Comparison of ENCODE assay signal across 6 cellular contexts in genomic region chr12:57129311-57130288, GRCh38. TPM values are rescaled to one million over a fixed set of nuclear protein-coding genes. Genes with fewer than 3 reads are reported as not detected.
DNase-seq lines count a peak whose midpoint lies in the region; ATAC-seq and TF ChIP-seq lines count a peak whose summit lies in the region.

No MANE protein-coding gene starts in this region.

- H3K27ac ChIP-seq in right cardiac atrium (ENCODE audit: low read length) (peak overlapping the region; percentile 77), thyroid gland (peak overlapping the region; percentile 4 to 98 (median 88))

- H3K9me3 ChIP-seq in right cardiac atrium (ENCODE audit: control insufficient read depth, low read length): no peaks in the 10 kb centered on the region
- no peaks in the 10 kb centered on the region for H3K9me3 ChIP-seq in thyroid gland

- no peak for TF ChIP-seq CTCF in thyroid gland (IDR thresholded peaks at IDR 0.05)

- H3K9me3 Mint-ChIP-seq in activated T-cell treated with anti-CD3 and anti-CD28 coated beads, Interleukin-2, amount 50 U/mL, for 24 hours: no peaks in the 10 kb centered on the region

- 15% methylated on average over 12 of the region's 12 CpGs for WGBS in right cardiac atrium
- WGBS in thyroid gland, 2 donors: 19 to 41% methylated on average over 7 to 12 of the region's 12 CpGs

- peak in 1 of 2 donors; percentile 30 for ATAC-seq in right cardiac atrium

- H3K4me1 ChIP-seq in right cardiac atrium (ENCODE audit: control insufficient read depth, insufficient read depth, low read length) (peaks cover 6% of the 10 kb centered on the region), thyroid gland (peaks cover 14 to 21% of the 10 kb centered on the region in 2 donors)

- no peak for DNase-seq in activated T-cell treated with anti-CD3 and anti-CD28 coated beads, Interleukin-2, amount 50 U/mL, for 24 hours
- DNase-seq in activated T-cell treated with anti-CD3 and anti-CD28 coated beads for 4 hours: no peak
- peak; percentile 72 to 73 (median 72) for DNase-seq in right cardiac atrium
- DNase-seq in thyroid gland: no peak
- DNase-seq in NCI-H526 treated with DMSO at 0.1 percent for 48 hours (lab: John Stamatoyannopoulos, UW): no peak
- DNase-seq in NCI-H524 (lab: John Stamatoyannopoulos, UW): no peak

- H3K27ac Mint-ChIP-seq in activated T-cell treated with anti-CD3 and anti-CD28 coated beads, Interleukin-2, amount 50 U/mL, for 24 hours: peak overlapping the region; percentile 19

- no peak for TF ChIP-seq POLR2A in thyroid gland (IDR thresholded peaks at IDR 0.05)

- H3K27me3 ChIP-seq in right cardiac atrium (ENCODE audit: control insufficient read depth, insufficient read depth) (no peaks in the 10 kb centered on the region), thyroid gland (no peaks in the 10 kb centered on the region)

- H3K36me3 Mint-ChIP-seq in activated T-cell treated with anti-CD3 and anti-CD28 coated beads, Interleukin-2, amount 50 U/mL, for 24 hours (ENCODE audit: low read depth): no peaks in the 10 kb centered on the region

- intact Hi-C loops in right cardiac atrium (cut with DNase I): no loop called here
- intact Hi-C loops in thyroid gland (cut with DNase I): no loop called here

- H3K27me3 Mint-ChIP-seq in activated T-cell treated with anti-CD3 and anti-CD28 coated beads, Interleukin-2, amount 50 U/mL, for 24 hours: peaks cover 7% of the 10 kb centered on the region

- H3K4me1 Mint-ChIP-seq in activated T-cell treated with anti-CD3 and anti-CD28 coated beads, Interleukin-2, amount 50 U/mL, for 24 hours (ENCODE audit: low read depth): peaks cover 20% of the 10 kb centered on the region

- H3K4me3 ChIP-seq in right cardiac atrium (ENCODE audit: low read length): peak overlapping the region; percentile 97
- peak overlapping the region in 2 of 3 donors; percentile 45 to 98 for H3K4me3 ChIP-seq in thyroid gland (replicated peaks in 1 of 3)

- H3K4me3 Mint-ChIP-seq in activated T-cell treated with anti-CD3 and anti-CD28 coated beads, Interleukin-2, amount 50 U/mL, for 24 hours: peak overlapping the region; percentile 45

- no peaks in the 10 kb centered on the region for H3K36me3 ChIP-seq in thyroid gland

RNA-seq across cellular contexts. Expression of gene LRP1, which starts 1.3 kb away (rescaled TPM):
- total RNA-seq in right cardiac atrium (100 to 1,000 TPM in 3 of 4 donors, 10 to 100 TPM in 1; 79.7 to 181 (median 154) TPM), thyroid gland (100 to 1,000 TPM in 3 of 4 donors, 10 to 100 TPM in 1; 98.5 to 161 (median 118) TPM)
- 55.0 TPM for polyA plus RNA-seq in right cardiac atrium

RNA-seq across cellular contexts. Expression of gene LRP1-AS, which starts 17.8 kb away (rescaled TPM):
- total RNA-seq in right cardiac atrium (not detected), thyroid gland (not detected)
- not detected for polyA plus RNA-seq in right cardiac atrium

RNA-seq across cellular contexts. Expression of gene STAT6, which starts 18.4 kb away (rescaled TPM):
- total RNA-seq in right cardiac atrium: 10 to 100 TPM; 77.8 to 89.6 (median 83.6) TPM
- 57.6 TPM for polyA plus RNA-seq in right cardiac atrium
- total RNA-seq in thyroid gland: 100 to 1,000 TPM in 1 of 4 donors, 10 to 100 TPM in 3; 79.0 to 144 (median 89.8) TPM

RNA-seq across cellular contexts. Expression of gene NAB2, which starts 40.7 kb away (rescaled TPM):
- total RNA-seq in right cardiac atrium (10 to 100 TPM; 12.8 to 22.7 (median 14.7) TPM), thyroid gland (10 to 100 TPM; 11.8 to 48.0 (median 16.1) TPM)
- polyA plus RNA-seq in right cardiac atrium: 13.8 TPM

RNA-seq across cellular contexts. Expression of gene NEMP1, which starts 51.0 kb away (rescaled TPM):
- 1 to 10 TPM; 4.4 to 6.1 (median 5.1) TPM for total RNA-seq in right cardiac atrium
- 1.6 TPM for polyA plus RNA-seq in right cardiac atrium
- 10 to 100 TPM in 2 of 4 donors, 1 to 10 TPM in 2; 5.6 to 10.9 (median 9.2) TPM for total RNA-seq in thyroid gland

Comparison
In these comparisons a context has a peak if more than half of its experiments do, and no peak if none do; other contexts are left out.
1. DNase-seq: peak in right cardiac atrium (3 of 3); none in activated T-cell treated with anti-CD3 and anti-CD28 coated beads, Interleukin-2, amount 50 U/mL, for 24 hours (single experiment), activated T-cell treated with anti-CD3 and anti-CD28 coated beads for 4 hours (single experiment), thyroid gland (0 of 2), NCI-H526 treated with DMSO at 0.1 percent for 48 hours (single experiment) and NCI-H524 (0 of 2).